8 cellular contexts compared by ENCODE assay signal in the genomic region with DNA sequence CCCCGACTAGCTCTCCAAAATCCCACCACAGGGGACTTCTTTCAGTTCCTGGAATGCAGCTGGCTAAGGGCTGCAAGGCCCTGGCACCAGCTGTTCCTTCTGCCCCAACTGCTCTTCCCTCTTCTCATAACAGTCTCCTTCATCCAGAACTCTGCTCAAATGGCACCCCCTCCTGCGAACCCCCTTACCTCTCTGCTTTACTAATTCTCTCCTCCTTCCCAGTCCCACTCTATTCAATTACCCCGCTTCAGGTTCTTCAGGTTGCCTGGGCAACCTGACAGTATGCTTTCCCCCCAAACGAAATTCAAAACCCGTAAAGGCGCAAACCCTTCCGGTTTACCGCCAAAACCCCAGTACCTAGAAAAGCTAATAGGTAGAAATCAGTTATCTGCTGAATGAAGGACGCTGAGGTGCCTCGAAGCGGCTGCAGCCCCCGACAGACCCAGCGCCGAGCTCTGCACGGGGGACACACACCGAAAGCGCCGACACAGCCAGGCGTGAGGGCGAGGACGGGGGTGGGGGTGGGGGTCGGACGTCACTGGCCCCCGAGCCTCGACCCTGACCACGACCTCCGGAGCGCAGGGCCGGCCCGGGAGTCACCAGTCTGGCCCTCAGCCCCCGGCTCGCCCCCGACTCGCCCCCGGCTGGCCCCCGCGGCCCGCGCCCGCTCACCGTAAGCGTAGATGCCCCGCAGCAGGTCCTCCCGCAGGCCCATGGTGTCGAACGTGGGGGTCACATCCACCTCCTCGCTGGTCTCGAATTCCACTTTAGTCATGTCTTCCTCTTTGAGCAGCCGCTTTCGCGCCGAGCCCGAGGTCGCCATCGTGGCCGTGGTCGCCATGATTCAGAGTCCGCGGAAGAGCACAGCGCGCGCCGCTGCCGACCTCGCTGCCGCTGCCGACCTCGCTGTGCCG. TPM values are rescaled to one million over a fixed set of nuclear protein-coding genes. Genes with fewer than 3 reads are reported as not detected.
A peak's percentile ranks its signal among the peaks of the same experiment; 100 is the strongest.
DNase-seq lines count a peak whose midpoint lies in the region; ATAC-seq and TF ChIP-seq lines count a peak whose summit lies in the region.

No MANE protein-coding gene starts in this region.

- no peaks in the 10 kb centered on the region for H3F3A ChIP-seq in neural cell (ENCODE audit: insufficient read depth, low read length, poor library complexity, severe bottlenecking)

- H3K9me3 ChIP-seq in KOPT-K1 (ENCODE audit: insufficient read depth, low read length, poor library complexity, severe bottlenecking) (no peaks in the 10 kb centered on the region), fibroblast of lung (ENCODE audit: control insufficient read depth, insufficient read depth, low read depth, low read length) (no peaks in the 10 kb centered on the region), neural cell (ENCODE audit: low read length) (no peaks in the 10 kb centered on the region)

- H4K20me1 ChIP-seq in fibroblast of lung (ENCODE audit: control insufficient read depth, extremely low read depth, insufficient read depth, low read length) (no peaks in the 10 kb centered on the region), neural cell (ENCODE audit: insufficient read depth) (peaks cover 3% of the 10 kb centered on the region)

- ATAC-seq in GM21576 (IDR thresholded peaks at IDR 0.05; ENCODE audit: unreplicated experiment) (peak; percentile 16), activated B cell treated with CpG ODN at 0.5 μM for 24 hours (ENCODE audit: low read depth) (peak; percentile 4)

- H3K79me2 ChIP-seq in fibroblast of lung (ENCODE audit: control insufficient read depth, insufficient read depth, low read length), result peaks cover 57% of the 10 kb centered on the region
- H3K79me2 ChIP-seq in neural cell (replicated peaks; ENCODE audit: insufficient read depth, low read length), result peaks cover 40% of the 10 kb centered on the region

- H3K9me2 ChIP-seq in neural cell (ENCODE audit: insufficient read depth, low read length), result no peaks in the 10 kb centered on the region

- TF ChIP-seq RAD21 in neural cell (conservative IDR thresholded peaks at IDR 0.05), result no peak

- H3K4me3 ChIP-seq in fibroblast of lung (replicated peaks in 1 of 4; ENCODE audit: control extremely low read depth in 1 of 4, insufficient read depth in 1 of 4, low read depth in 3 of 4, low read length in 4 of 4) (peak overlapping the region; percentile 78 to 98 (median 88)), neural cell (ENCODE audit: low read length) (peak overlapping the region; percentile 95)

- peak overlapping the region; percentile 98 for H3K4me3 Mint-ChIP-seq in activated B cell treated with CpG ODN at 0.5 μM for 24 hours

- TF ChIP-seq CTCF in GM10266 (IDR thresholded peaks at IDR 0.05; ENCODE audit: control insufficient read depth, insufficient read depth, low read depth, missing control alignments) (no peak), activated B cell treated with CpG ODN at 0.5 μM for 24 hours (IDR thresholded peaks at IDR 0.05) (no peak), fibroblast of lung (conservative IDR thresholded peaks at IDR 0.05 in 1 of 2, IDR thresholded peaks at IDR 0.05 in 1 of 2; ENCODE audit: low read depth in 1 of 2, low read length in 2 of 2) (no peak), neural cell (IDR thresholded peaks at IDR 0.05; ENCODE audit: poor library complexity, severe bottlenecking) (no peak)

- no peaks in the 10 kb centered on the region for H3K27me3 ChIP-seq in fibroblast of lung (ENCODE audit: control insufficient read depth, insufficient read depth, low read length)
- no peaks in the 10 kb centered on the region for H3K27me3 ChIP-seq in neural cell (ENCODE audit: insufficient read depth, low read depth, low read length)

- TF ChIP-seq EP300 in neural cell (conservative IDR thresholded peaks at IDR 0.05; ENCODE audit: poor library complexity, severe bottlenecking), result no peak

- H3K36me3 ChIP-seq in KOPT-K1 (ENCODE audit: insufficient read depth, low read length) (peaks cover 44% of the 10 kb centered on the region), fibroblast of lung (ENCODE audit: control insufficient read depth, insufficient read depth, low read length) (peaks cover 13% of the 10 kb centered on the region), neural cell (ENCODE audit: insufficient read depth, low read length) (peaks cover 5% of the 10 kb centered on the region)

- peaks cover 41% of the 10 kb centered on the region for H3K4me1 Mint-ChIP-seq in activated B cell treated with CpG ODN at 0.5 μM for 24 hours

- peak overlapping the region; percentile 93 for H3K9ac ChIP-seq in fibroblast of lung (ENCODE audit: insufficient read depth, low read length)
- H3K9ac ChIP-seq in neural cell (ENCODE audit: low read length), result peak overlapping the region; percentile 85

- no peaks in the 10 kb centered on the region for H3K9me3 Mint-ChIP-seq in activated B cell treated with CpG ODN at 0.5 μM for 24 hours

- peak overlapping the region; percentile 99 for H3K4me2 ChIP-seq in fibroblast of lung (ENCODE audit: extremely low read depth, insufficient read depth, low read length)
- peak overlapping the region; percentile 90 for H3K4me2 ChIP-seq in neural cell (ENCODE audit: low read length)

- peaks cover 42% of the 10 kb centered on the region for H3K36me3 Mint-ChIP-seq in activated B cell treated with CpG ODN at 0.5 μM for 24 hours (ENCODE audit: low read depth)

- intact Hi-C loops in activated B cell treated with CpG ODN at 0.5 μM for 24 hours (cut with micrococcal nuclease), result loop anchor here (1.0 to 5.0 kb wide), 8 partner anchors 45 to 1366 kb away; partner anchors contain the start of genes ACTG1, CBX4 and GAA

- peaks cover 11% of the 10 kb centered on the region for H3K4me1 ChIP-seq in fibroblast of lung (ENCODE audit: control insufficient read depth, extremely low read depth, insufficient read depth, low read length)

- H3K27ac ChIP-seq in KOPT-K1 (ENCODE audit: low read depth, low read length, poor library complexity, severe bottlenecking) (peak overlapping the region; percentile 78), fibroblast of lung (ENCODE audit: insufficient read depth, low read length) (peak overlapping the region; percentile 96), neural cell (ENCODE audit: low read length) (peak overlapping the region; percentile 66)

- DNase-seq in GM10266 (ENCODE audit: extremely low spot score) (peak; percentile 56), activated B cell treated with CpG ODN at 0.5 μM for 24 hours (no peak), fibroblast of lung (ENCODE audit: low read depth in 2 of 2) (peak in 1 of 2 donors; percentile 18), HPDE6-E6E7 (ENCODE audit: extremely low spot score) (no peak), NCI-H510A treated with DMSO at 0.1 percent for 48 hours (lab: John Stamatoyannopoulos, UW) (no peak)

- CTCF ChIA-PET in activated B cell treated with CpG ODN at 0.5 μM for 24 hours (lab: Charles Lee), result interaction anchor here (1.6 kb wide), 1 partner anchor 45 kb away, joined by 6 read pairs; the partner anchor contains the start of gene GAA

- H2AFZ ChIP-seq in fibroblast of lung (ENCODE audit: low read length), result peak overlapping the region; percentile 74
- no peak overlapping the region for H2AFZ ChIP-seq in neural cell (ENCODE audit: low read depth, low read length)

- H3K27ac Mint-ChIP-seq in activated B cell treated with CpG ODN at 0.5 μM for 24 hours, result peak overlapping the region; percentile 90

- POLR2A ChIA-PET in activated B cell treated with CpG ODN at 0.5 μM for 24 hours (lab: Charles Lee), result interaction anchor here (0.6 to 1.7 kb wide), 12 partner anchors 20 to 1822 kb away, joined by 3 to 11 read pairs (median 4); partner anchors contain the start of genes CEP131 and GAA

- H3K27me3 Mint-ChIP-seq in activated B cell treated with CpG ODN at 0.5 μM for 24 hours, result no peaks in the 10 kb centered on the region

TF ChIP-seq in neural cell, 6 proteins besides CTCF, POLR2A, EP300 and RAD21 (continues in another document):
- TF ChIP-seq TAF1 (IDR thresholded peaks at IDR 0.05; ENCODE audit: low read depth) (no peak), POLR2AphosphoS5 (IDR thresholded peaks at IDR 0.05) (no peak), EZH2 (IDR thresholded peaks at IDR 0.05; ENCODE audit: borderline replicate concordance, insufficient read depth, low read length, poor library complexity, severe bottlenecking) (no peak), SMC3 (conservative IDR thresholded peaks at IDR 0.05; ENCODE audit: poor library complexity) (peak; percentile 45), MXI1 (conservative IDR thresholded peaks at IDR 0.05; ENCODE audit: poor library complexity, severe bottlenecking) (peak; percentile 5)

RNA-seq across cellular contexts. Expression of gene EIF4A3, which starts 0.6 kb away (rescaled TPM):
- 84.0 and 88.1 TPM in 2 replicates for total RNA-seq in activated B cell treated with CpG ODN at 0.5 μM for 24 hours
- total RNA-seq in fibroblast of lung, result 73.2 and 85.0 TPM in 2 replicates
- polyA plus RNA-seq in fibroblast of lung, result 110 and 143 TPM in 2 replicates
- polyA plus RNA-seq in fibroblast of lung (2012), result 85.6 and 103 TPM in 2 replicates
- polyA minus RNA-seq in fibroblast of lung (ENCODE audit: low replicate concordance), result 48.1 and 48.6 TPM in 2 replicates
- 96.6 and 109 TPM in 2 replicates for polyA plus RNA-seq in neural cell
- 75.4 and 82.0 TPM in 2 replicates for polyA minus RNA-seq in neural cell

RNA-seq across cellular contexts. Expression of gene CARD14, which starts 23.5 kb away (rescaled TPM):
- total RNA-seq in activated B cell treated with CpG ODN at 0.5 μM for 24 hours (not detected in 2 replicates), fibroblast of lung (0.17 and 0.26 TPM in 2 replicates)
- polyA plus RNA-seq in fibroblast of lung (0.06 TPM in 1 of 2 replicates, not detected in the other), neural cell (0.12 TPM in 1 of 2 replicates, not detected in the other)
- 0.13 and 0.17 TPM in 2 replicates for polyA plus RNA-seq in fibroblast of lung (2012)
- polyA minus RNA-seq in fibroblast of lung (ENCODE audit: low replicate concordance) (0.15 TPM in 1 of 2 replicates, not detected in the other), neural cell (not detected in 2 replicates)

RNA-seq across cellular contexts. Expression of gene GAA, which starts 45.0 kb away (rescaled TPM):
- total RNA-seq in activated B cell treated with CpG ODN at 0.5 μM for 24 hours (19.6 and 20.2 TPM in 2 replicates), fibroblast of lung (20.3 and 25.6 TPM in 2 replicates)
- polyA plus RNA-seq in fibroblast of lung (4.9 and 6.4 TPM in 2 replicates), neural cell (58.9 and 67.6 TPM in 2 replicates)
- polyA plus RNA-seq in fibroblast of lung (2012), result 21.3 and 26.7 TPM in 2 replicates
- polyA minus RNA-seq in fibroblast of lung (ENCODE audit: low replicate concordance) (6.8 and 16.8 TPM in 2 replicates), neural cell (29.6 and 36.5 TPM in 2 replicates)
